In genomic region chr10:13003004-13003403, GRCh38 we compare ENCODE assay signal across 29 cellular contexts. TPM values are rescaled to one million over a fixed set of nuclear protein-coding genes. Genes with fewer than 3 reads are reported as not detected.
DNase-seq lines count a peak whose midpoint lies in the region; ATAC-seq and TF ChIP-seq lines count a peak whose summit lies in the region.
"Had no signal": no experiment of that assay in that cellular context is flagged by ENCODE, and none has a peak within 500 bp of the region (broad histone marks: within the 10 kb centered on the region; RNA-seq: fewer than 3 reads in every experiment).

No MANE protein-coding gene starts in this region.

- no peak overlapping the region for H3K27ac ChIP-seq in GM23248
- H3K27ac ChIP-seq: BLaER1 treated with 17β-estradiol and CSF1 and Interleukin-3, amounts not matched to agents 10 nM and 100 nM; parathyroid adenoma; skin epidermis; upper lobe of left lung had no signal

- H3K9me3 ChIP-seq in GM23248 (ENCODE audit: low read depth) = no peaks in the 10 kb centered on the region
- H3K9me3 ChIP-seq: BLaER1 treated with 17β-estradiol and CSF1 and Interleukin-3, amounts not matched to agents 10 nM and 100 nM; upper lobe of left lung had no signal

- H4K20me1 ChIP-seq in GM23248 (ENCODE audit: insufficient read depth) = no peaks in the 10 kb centered on the region

- no peaks in the 10 kb centered on the region for H3K79me2 ChIP-seq in GM23248 (ENCODE audit: insufficient read depth)
- H3K79me2 ChIP-seq: parathyroid adenoma had no signal

- H3K9me3 Mint-ChIP-seq in nephron progenitor cell = peaks cover 19% of the 10 kb centered on the region
- no peaks in the 10 kb centered on the region for H3K9me3 Mint-ChIP-seq in activated naive CD4-positive, alpha-beta T cell treated with anti-CD3 and anti-CD28 coated beads, Interleukin-2, amount 50 U/mL, for 72 hours
- H3K9me3 Mint-ChIP-seq: activated T-cell treated with anti-CD3 and anti-CD28 coated beads, Interleukin-2, amount 50 U/mL, for 4 hours; stimulated activated naive B cell treated with anti-CD40 and anti-IgM and Interleukin-4, amounts not matched to agents 10 μg/mL and 1 μg/mL and 100 μg/mL, for 72 hours; T-helper 1 cell treated with Interleukin-12 subunit alpha and Interleukin-12 subunit beta and Interleukin-4 antibody, amounts not matched to agents 30 μg/mL and 1 μg/mL, for 36 hours had no signal

- no peak for TF ChIP-seq CTCF in nephron progenitor cell (IDR thresholded peaks at IDR 0.05)

- no peak overlapping the region for H3K9ac ChIP-seq in GM23248
- H3K9ac ChIP-seq: BLaER1 treated with 17β-estradiol and CSF1 and Interleukin-3, amounts not matched to agents 10 nM and 100 nM; parathyroid adenoma had no signal

- no peak overlapping the region for H3K4me2 ChIP-seq in GM23248 (ENCODE audit: unreplicated experiment)

- H3F3A ChIP-seq in GM23248 (ENCODE audit: insufficient read depth) = no peaks in the 10 kb centered on the region

- H3K4me1 ChIP-seq in GM23248 (ENCODE audit: insufficient read depth) = no peaks in the 10 kb centered on the region
- H3K4me1 ChIP-seq: parathyroid adenoma had no signal

- H3K36me3 Mint-ChIP-seq in nephron progenitor cell (ENCODE audit: low read depth) = peaks cover 3% of the 10 kb centered on the region
- H3K36me3 Mint-ChIP-seq in activated naive CD4-positive, alpha-beta T cell treated with anti-CD3 and anti-CD28 coated beads, Interleukin-2, amount 50 U/mL, for 72 hours = peaks cover 0 to 9% of the 10 kb centered on the region in 2 donors
- H3K36me3 Mint-ChIP-seq: activated CD8-positive, alpha-beta memory T cell treated with anti-CD3 and anti-CD28 coated beads, Interleukin-2, amount 10 ng/mL, durations not matched to agents 7 days and 5 days; stimulated activated naive B cell treated with anti-CD40 and anti-IgM and Interleukin-4, amounts not matched to agents 10 μg/mL and 1 μg/mL and 100 μg/mL, for 72 hours had no signal

- peaks cover 16% of the 10 kb centered on the region for H3K4me1 Mint-ChIP-seq in nephron progenitor cell
- H3K4me1 Mint-ChIP-seq: activated CD8-positive, alpha-beta memory T cell treated with anti-CD3 and anti-CD28 coated beads, Interleukin-2, amount 10 ng/mL, durations not matched to agents 7 days and 5 days had no signal

- DNase-seq in GM23248 = peak; percentile 29
- DNase-seq in NCI-H446 treated with DMSO at 0.1 percent for 48 hours (lab: John Stamatoyannopoulos, UW) = peak; percentile 37
- DNase-seq in fibroblast of gingiva (ENCODE audit: low read depth) = peak; percentile 42
- DNase-seq in nephron progenitor cell = no peak
- no peak for DNase-seq in mucosa of gallbladder (ENCODE audit: low spot score)
- no peak for DNase-seq in SHP77 treated with DMSO at 0.1 percent for 48 hours (lab: John Stamatoyannopoulos, UW)
- no peak for DNase-seq in NCI-H1694 treated with DMSO at 0.1 percent for 48 hours (lab: John Stamatoyannopoulos, UW)
- no peak for DNase-seq in activated naive CD4-positive, alpha-beta T cell treated with anti-CD3 and anti-CD28 coated beads, Interleukin-2, amount 50 U/mL, for 72 hours (ENCODE audit: low spot score in 2 of 2)
- DNase-seq: activated CD4-positive, alpha-beta T cell treated with anti-CD3 and anti-CD28 coated beads, Interleukin-2, amount 50 U/mL, for 4 hours; activated CD8-positive, alpha-beta memory T cell treated with anti-CD3 and anti-CD28 coated beads, Interleukin-2, amount 10 ng/mL, durations not matched to agents 7 days and 5 days; activated naive CD4-positive, alpha-beta T cell; activated T-cell treated with anti-CD3 and anti-CD28 coated beads, Interleukin-2, amount 50 U/mL, for 4 hours; DMS53; hippocampal formation; left cardiac atrium; NCI-H1092 treated with DMSO at 0.1 percent for 48 hours; NCI-H1930; NCI-H524 treated with DMSO at 0.1 percent for 48 hours; NK-92 treated with Interleukin-12 subunit alpha and Interleukin-12 subunit beta, amount 100 ng/mL, for 24 hours; retina; stimulated activated naive B cell treated with anti-CD40 and anti-IgM and Interleukin-4, amounts not matched to agents 10 μg/mL and 1 μg/mL and 100 μg/mL, for 72 hours; upper lobe of left lung had no signal

- no peak overlapping the region for H3K4me3 ChIP-seq in GM23248
- H3K4me3 ChIP-seq: BLaER1 treated with 17β-estradiol and CSF1 and Interleukin-3, amounts not matched to agents 10 nM and 100 nM; skin epidermis; upper lobe of left lung had no signal

- H3K9me2 ChIP-seq in GM23248 (ENCODE audit: insufficient read depth) = no peaks in the 10 kb centered on the region

- no peak overlapping the region for H3K27ac Mint-ChIP-seq in nephron progenitor cell
- H3K27ac Mint-ChIP-seq in activated naive CD4-positive, alpha-beta T cell treated with anti-CD3 and anti-CD28 coated beads, Interleukin-2, amount 50 U/mL, for 72 hours = no peak overlapping the region
- H3K27ac Mint-ChIP-seq: activated CD8-positive, alpha-beta memory T cell treated with anti-CD3 and anti-CD28 coated beads, Interleukin-2, amount 10 ng/mL, durations not matched to agents 7 days and 5 days; IgD-negative memory B cell; stimulated activated naive B cell treated with anti-CD40 and anti-IgM and Interleukin-4, amounts not matched to agents 10 μg/mL and 1 μg/mL and 100 μg/mL, for 72 hours; T-helper 1 cell treated with Interleukin-12 subunit alpha and Interleukin-12 subunit beta and Interleukin-4 antibody, amounts not matched to agents 30 μg/mL and 1 μg/mL, for 36 hours had no signal

- no peak for ATAC-seq in activated naive CD4-positive, alpha-beta T cell treated with anti-CD3 and anti-CD28 coated beads, Interleukin-2, amount 50 U/mL, for 72 hours
- ATAC-seq: activated CD8-positive, alpha-beta memory T cell treated with anti-CD3 and anti-CD28 coated beads, Interleukin-2, amount 10 ng/mL, durations not matched to agents 7 days and 5 days; activated T-cell treated with anti-CD3 and anti-CD28 coated beads, Interleukin-2, amount 50 U/mL, for 4 hours; left cardiac atrium; Right ventricle myocardium inferior; SK-N-SH treated with all-trans-retinoic acid at 6 μM for 48 hours had no signal

- peaks cover 50% of the 10 kb centered on the region for H3K27me3 Mint-ChIP-seq in nephron progenitor cell (ENCODE audit: low read depth, poor library complexity)

- in situ Hi-C loops in GM23248 (cut with MboI) = no loop called here

- no peaks in the 10 kb centered on the region for H3K36me3 ChIP-seq in GM23248 (ENCODE audit: low read depth)
- H3K36me3 ChIP-seq: BLaER1 treated with 17β-estradiol and CSF1 and Interleukin-3, amounts not matched to agents 10 nM and 100 nM; upper lobe of left lung had no signal

- H3K4me3 Mint-ChIP-seq in nephron progenitor cell = peak overlapping the region; percentile 76
- H3K4me3 Mint-ChIP-seq: activated CD8-positive, alpha-beta memory T cell treated with anti-CD3 and anti-CD28 coated beads, Interleukin-2, amount 10 ng/mL, durations not matched to agents 7 days and 5 days; activated T-cell treated with anti-CD3 and anti-CD28 coated beads, Interleukin-2, amount 50 U/mL, for 4 hours; stimulated activated naive B cell treated with anti-CD40 and anti-IgM and Interleukin-4, amounts not matched to agents 10 μg/mL and 1 μg/mL and 100 μg/mL, for 72 hours; T-helper 1 cell treated with Interleukin-12 subunit alpha and Interleukin-12 subunit beta and Interleukin-4 antibody, amounts not matched to agents 30 μg/mL and 1 μg/mL, for 36 hours had no signal

- no peak overlapping the region for H2AFZ ChIP-seq in GM23248
- H2AFZ ChIP-seq: parathyroid adenoma had no signal

- peaks cover 25% of the 10 kb centered on the region for H3K27me3 ChIP-seq in GM23248 (replicated peaks; ENCODE audit: insufficient read depth)

RNA-seq across cellular contexts. Expression of gene CCDC3, which starts 1.5 kb away (rescaled TPM):
- not detected in 2 replicates for total RNA-seq in GM23248 (2014; rRNA removed; shearing (Covaris generic))
- polyA plus RNA-seq in GM23248 (2016; fragmentation: Nextera tagmentation; extraction: Ambion mirVana) = not detected in 2 replicates
- 304 TPM for total RNA-seq in mucosa of gallbladder
- under 1 TPM in 1 of 2 donors, not detected in 1; 0.19 TPM for total RNA-seq in activated naive CD4-positive, alpha-beta T cell treated with anti-CD3 and anti-CD28 coated beads, Interleukin-2, amount 50 U/mL, for 72 hours
- polyA plus RNA-seq: IgD-negative memory B cell had no signal

Comparison
In these comparisons a context has a peak if more than half of its experiments do, and no peak if none do; other contexts are left out.
1. DNase-seq: peak in GM23248 (single experiment), NCI-H446 treated with DMSO at 0.1 percent for 48 hours (single experiment) and fibroblast of gingiva (single experiment); none in nephron progenitor cell (single experiment), mucosa of gallbladder (single experiment), SHP77 treated with DMSO at 0.1 percent for 48 hours (single experiment), NCI-H1694 treated with DMSO at 0.1 percent for 48 hours (single experiment) and activated naive CD4-positive, alpha-beta T cell treated with anti-CD3 and anti-CD28 coated beads, Interleukin-2, amount 50 U/mL, for 72 hours (0 of 2).
2. RNA of gene CCDC3, which starts 1.5 kb away (total RNA-seq): 304 TPM in mucosa of gallbladder (single experiment); 0.19 TPM in activated naive CD4-positive, alpha-beta T cell treated with anti-CD3 and anti-CD28 coated beads, Interleukin-2, amount 50 U/mL, for 72 hours and not detected in GM23248; every median in the first group is over 100 times any median in the second.